ENCODE assay signal across 2 cellular contexts in genomic region chr20:44314870-44315269, GRCh38.
A peak's percentile ranks its signal among the peaks of the same experiment; 100 is the strongest.
TF ChIP-seq lines count a peak whose summit lies in the region.

No MANE protein-coding gene starts in this region.

TF ChIP-seq in HEK293, 187 proteins besides CTCF, POLR2A, EP300 and RAD21:
- no peak for TF ChIP-seq ZNF132 (tag by site-specific recombination; IDR thresholded peaks at IDR 0.05; ENCODE audit: borderline replicate concordance)
- TF ChIP-seq ZNF112 (tag by site-specific recombination; IDR thresholded peaks at IDR 0.05) = peak; percentile 91

TF ChIP-seq in K562, 482 proteins besides CTCF, POLR2A, EP300 and RAD21:
- TF ChIP-seq CLOCK (CRISPR knock-in tag; IDR thresholded peaks at IDR 0.05; ENCODE audit: borderline replicate concordance) = no peak
- peak; percentile 14; the same call in 1 of the 2 replicates for TF ChIP-seq RFX1 (IDR thresholded peaks at IDR 0.05)
